In the genomic region with DNA sequence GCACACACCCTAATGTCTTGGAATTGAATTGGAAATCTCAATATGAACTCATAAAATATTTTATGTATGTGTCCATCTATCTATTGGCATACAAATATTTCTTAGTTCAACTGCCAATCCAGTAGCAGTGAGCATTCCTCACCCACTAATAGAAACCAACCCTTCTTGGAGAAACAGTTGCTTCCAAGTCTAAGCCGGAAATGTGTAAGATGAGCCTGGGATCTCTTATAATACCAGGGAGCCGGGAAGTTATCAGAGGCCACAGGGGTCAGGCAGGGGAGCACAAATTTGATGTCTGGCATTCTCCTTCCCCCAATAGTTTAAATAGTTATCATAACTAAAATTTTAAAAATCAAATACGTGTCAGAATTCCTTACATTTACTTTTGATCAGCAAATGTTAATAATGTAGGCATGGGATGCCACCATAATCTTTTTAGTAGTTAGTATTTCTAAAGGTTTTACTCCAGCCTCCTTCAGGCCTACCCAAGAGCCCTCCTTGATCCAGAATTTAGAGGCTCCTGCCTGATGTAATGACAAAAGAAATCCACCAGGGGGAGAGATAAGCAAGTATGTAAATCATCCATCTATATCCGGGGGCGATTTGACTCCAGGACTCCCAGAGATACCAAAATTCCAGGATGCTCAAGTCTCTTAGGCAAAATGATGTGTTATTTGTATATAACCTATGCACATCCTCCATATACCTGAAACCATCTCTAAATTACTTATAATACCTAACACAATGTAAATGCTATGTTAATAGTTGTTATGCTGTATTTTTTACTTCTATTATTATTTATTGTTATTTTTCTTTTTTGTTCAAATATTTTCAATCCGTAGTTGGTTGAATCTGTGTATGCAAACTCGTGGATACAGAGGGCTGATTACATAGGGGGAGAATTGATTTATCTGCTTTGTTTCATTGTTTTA, we compare ENCODE assay signal across 8 cellular contexts.
DNase-seq lines count a peak whose midpoint lies in the region; ATAC-seq and TF ChIP-seq lines count a peak whose summit lies in the region.

No MANE protein-coding gene starts in this region.

- H3K4me3 ChIP-seq in PC-3 (ENCODE audit: low read length) (no peak overlapping the region), mesenchymal stem cell (ENCODE audit: insufficient read depth in 1 of 2, low read depth in 1 of 2, low read length in 2 of 2) (no peak overlapping the region)

- H3K9me3 ChIP-seq in PC-3 (ENCODE audit: low read length) (no peaks in the 10 kb centered on the region), mesenchymal stem cell (ENCODE audit: control insufficient read depth, low read length) (no peaks in the 10 kb centered on the region)

- no peaks in the 10 kb centered on the region for H3F3A ChIP-seq in PC-3 (ENCODE audit: low read length, unreplicated experiment)

- no peak overlapping the region for H2BK12ac ChIP-seq in mesenchymal stem cell (ENCODE audit: low read length in 2 of 2)

- H3K27me3 ChIP-seq in PC-3 (ENCODE audit: low read length) (no peaks in the 10 kb centered on the region), mesenchymal stem cell (ENCODE audit: control insufficient read depth in 1 of 2, insufficient read depth in 1 of 2, low read length in 2 of 2) (no peaks in the 10 kb centered on the region)

- TF ChIP-seq CTCF in AG09319 (IDR thresholded peaks at IDR 0.05; ENCODE audit: low read depth, low read length): peak; percentile 64
- TF ChIP-seq CTCF in GM12873 (IDR thresholded peaks at IDR 0.05; ENCODE audit: insufficient read depth, low read depth, low read length, missing control alignments): peak; percentile 69
- TF ChIP-seq CTCF in PC-3 (conservative IDR thresholded peaks at IDR 0.05; ENCODE audit: low read depth, low read length): peak; percentile 92

- intact Hi-C loops in PC-3 (cut with micrococcal nuclease): loop anchor here (1.0 to 5.0 kb wide), 4 partner anchors 37 to 172 kb away; no protein-coding TSS in a partner anchor

- H3K4me2 ChIP-seq in PC-3 (ENCODE audit: low read length) (no peak overlapping the region), mesenchymal stem cell (ENCODE audit: low read length, poor library complexity, severe bottlenecking) (no peak overlapping the region)

- BruUV-seq in PC-3 (replicated peaks; lab: Mats Ljungman, UMichigan): no TSS peak

- H3K27ac ChIP-seq in PC-3 (ENCODE audit: low read length): no peak overlapping the region
- H3K27ac ChIP-seq in mesenchymal stem cell (ENCODE audit: low read length, poor library complexity, severe bottlenecking): no peak overlapping the region

- H3K79me1 ChIP-seq in mesenchymal stem cell (replicated peaks; ENCODE audit: low read length, poor library complexity, severe bottlenecking): no peaks in the 10 kb centered on the region

- no peak overlapping the region for H2AK5ac ChIP-seq in mesenchymal stem cell (ENCODE audit: low read length, severe bottlenecking)

- no peak overlapping the region for H2BK15ac ChIP-seq in mesenchymal stem cell (ENCODE audit: low read depth, poor library complexity, severe bottlenecking)

- peak; percentile 88 for ATAC-seq in PC-3
- no peak for ATAC-seq in GM18873 (IDR thresholded peaks at IDR 0.05; ENCODE audit: low FRiP score, unreplicated experiment)

- no peaks in the 10 kb centered on the region for H3K9me2 ChIP-seq in PC-3 (replicated peaks; ENCODE audit: low read length)

- no peak overlapping the region for H2BK5ac ChIP-seq in mesenchymal stem cell (ENCODE audit: low read depth, low read length, poor library complexity, severe bottlenecking)

- DNase-seq in AG09319 (ENCODE audit: extremely low read depth, low read depth) (peak; percentile 25), LoVo (ENCODE audit: low spot score) (peak; percentile 61), PC-3 (peak; percentile 92), dedifferentiated amniotic fluid mesenchymal stem cell (ENCODE audit: extremely low spot score) (peak; percentile 72), mesenchymal stem cell (peak; percentile 68)
- DNase-seq in activated CD4-positive, CD25-positive, alpha-beta regulatory T cell treated with anti-CD3 and anti-CD28 coated beads, Interleukin-2, amount 50 U/mL, for 72 hours: no peak

- H3K4me1 ChIP-seq in PC-3 (ENCODE audit: insufficient read depth, low read length) (no peaks in the 10 kb centered on the region), mesenchymal stem cell (ENCODE audit: control insufficient read depth, insufficient read depth, low read depth, low read length) (no peaks in the 10 kb centered on the region)

- H4K91ac ChIP-seq in mesenchymal stem cell (ENCODE audit: low read length): no peak overlapping the region

- no peaks in the 10 kb centered on the region for H4K20me1 ChIP-seq in PC-3 (ENCODE audit: low read length)

- WGBS in mesenchymal stem cell: 49% methylated on average over 5 of the region's 7 CpGs

- no peak overlapping the region for H2AFZ ChIP-seq in PC-3 (ENCODE audit: low read length)
- H2AFZ ChIP-seq in mesenchymal stem cell (ENCODE audit: low read depth, low read length): no peak overlapping the region

- no peak overlapping the region for H2BK120ac ChIP-seq in mesenchymal stem cell (ENCODE audit: low read depth, low read length)

- H3K9ac ChIP-seq in PC-3 (ENCODE audit: low read length) (no peak overlapping the region), mesenchymal stem cell (ENCODE audit: low read length) (no peak overlapping the region)

- H3K14ac ChIP-seq in mesenchymal stem cell (ENCODE audit: low read length in 2 of 2): no peak overlapping the region

- no peaks in the 10 kb centered on the region for H3K79me2 ChIP-seq in PC-3 (ENCODE audit: low read length)

- H3K4ac ChIP-seq in mesenchymal stem cell (ENCODE audit: low read depth in 1 of 2, low read length in 2 of 2): no peak overlapping the region

- no peak overlapping the region for H4K8ac ChIP-seq in mesenchymal stem cell (ENCODE audit: low read length)

- POLR2A ChIA-PET in PC-3 (lab: Charles Lee; ENCODE audit: unreplicated experiment): no interaction called here

- H3K36me3 ChIP-seq in PC-3 (ENCODE audit: low read depth, low read length) (no peaks in the 10 kb centered on the region), mesenchymal stem cell (ENCODE audit: control insufficient read depth in 1 of 2, insufficient read depth in 2 of 2, low read depth in 1 of 2, low read length in 2 of 2) (no peaks in the 10 kb centered on the region)

- CTCF ChIA-PET in PC-3 (lab: Charles Lee): no interaction called here

- no peak overlapping the region for H3K23ac ChIP-seq in mesenchymal stem cell (ENCODE audit: low read length in 2 of 2)

- no peak overlapping the region for H3K18ac ChIP-seq in mesenchymal stem cell (ENCODE audit: low read depth in 1 of 2, low read length in 2 of 2)
